8 cellular contexts compared by ENCODE assay signal in genomic region chr13:113029487-113030258, GRCh38.
DNase-seq lines count a peak whose midpoint lies in the region; ATAC-seq and TF ChIP-seq lines count a peak whose summit lies in the region.

No MANE protein-coding gene starts in this region.

- no CpG with 5 or more reads among the region's 23 CpGs for WGBS in neuronal stem cell (ENCODE audit: extremely low coverage in 2 of 2, insufficient read length in 2 of 2, insufficient replicate concordance in 1 of 2), 2 donors

- no peak overlapping the region for H3K27ac Mint-ChIP-seq in activated CD4-positive, alpha-beta T cell treated with anti-CD3 and anti-CD28 coated beads, Interleukin-2, amount 10 ng/mL, durations not matched to agents 7 days and 5 days

- peak overlapping the region; percentile 70 for H2BK5ac ChIP-seq in neuronal stem cell (ENCODE audit: low read length)

- H3K4me3 ChIP-seq in HL-60 (replicated peaks; ENCODE audit: insufficient read depth, low read length) (no peak overlapping the region), neuronal stem cell (ENCODE audit: low read length in 2 of 2) (no peak overlapping the region), upper lobe of right lung (no peak overlapping the region)

- no peaks in the 10 kb centered on the region for H3K4me1 Mint-ChIP-seq in activated CD4-positive, alpha-beta T cell treated with anti-CD3 and anti-CD28 coated beads, Interleukin-2, amount 10 ng/mL, durations not matched to agents 7 days and 5 days

- H3K79me1 ChIP-seq in neuronal stem cell (ENCODE audit: low read depth, low read length) = peaks cover 4% of the 10 kb centered on the region

- H3K36me3 Mint-ChIP-seq in activated CD4-positive, alpha-beta T cell treated with anti-CD3 and anti-CD28 coated beads, Interleukin-2, amount 10 ng/mL, durations not matched to agents 7 days and 5 days (ENCODE audit: low read depth) = no peaks in the 10 kb centered on the region

- H2AFZ ChIP-seq in neuronal stem cell (ENCODE audit: low read length) = no peak overlapping the region

- H3K36me3 ChIP-seq in neuronal stem cell (replicated peaks in 1 of 2; ENCODE audit: control insufficient read depth in 2 of 2, insufficient read depth in 2 of 2, low read length in 2 of 2) (peaks cover 0 to 5% of the 10 kb centered on the region in 2 donors), upper lobe of right lung (no peaks in the 10 kb centered on the region)

- no peak overlapping the region for H3K23ac ChIP-seq in neuronal stem cell (ENCODE audit: low read depth, low read length, poor library complexity)

- H3K4ac ChIP-seq in neuronal stem cell (ENCODE audit: low read length) = no peak overlapping the region

- intact Hi-C loops in upper lobe of right lung (cut with DNase I) = loop anchor here (10.0 kb wide), 1 partner anchor 85 kb away; no protein-coding TSS in a partner anchor

- H3K4me3 Mint-ChIP-seq in activated CD4-positive, alpha-beta T cell treated with anti-CD3 and anti-CD28 coated beads, Interleukin-2, amount 10 ng/mL, durations not matched to agents 7 days and 5 days = no peak overlapping the region

- H3K27me3 ChIP-seq in HL-60 (ENCODE audit: insufficient read depth, poor library complexity, severe bottlenecking) (no peaks in the 10 kb centered on the region), neuronal stem cell (ENCODE audit: control insufficient read depth in 3 of 3, insufficient read depth in 3 of 3, low read depth in 1 of 3, low read length in 3 of 3) (no peaks in the 10 kb centered on the region), upper lobe of right lung (no peaks in the 10 kb centered on the region)

- CTCF ChIA-PET in activated CD4-positive, alpha-beta T cell treated with anti-CD3 and anti-CD28 coated beads, Interleukin-2, amount 10 ng/mL, durations not matched to agents 7 days and 5 days (lab: Charles Lee) = interaction anchor here (0.9 to 1.5 kb wide), 4 partner anchors 15 to 87 kb away, joined by 3 read pairs; no protein-coding TSS in a partner anchor

- H3K9me3 ChIP-seq in neuronal stem cell (replicated peaks in 1 of 2; ENCODE audit: control insufficient read depth in 2 of 2, insufficient read depth in 1 of 2, low read depth in 1 of 2, low read length in 2 of 2) (peaks cover 0 to 7% of the 10 kb centered on the region in 2 donors), upper lobe of right lung (no peaks in the 10 kb centered on the region)

- no peak overlapping the region for H2BK12ac ChIP-seq in neuronal stem cell (ENCODE audit: low read length)

- POLR2A ChIA-PET in activated CD4-positive, alpha-beta T cell treated with anti-CD3 and anti-CD28 coated beads, Interleukin-2, amount 10 ng/mL, durations not matched to agents 7 days and 5 days (lab: Charles Lee) = no interaction called here

- peak; percentile 72 for ATAC-seq in upper lobe of right lung
- no peak for ATAC-seq in HG03196 (IDR thresholded peaks at IDR 0.05; ENCODE audit: unreplicated experiment)

- H3K9ac ChIP-seq in neuronal stem cell (ENCODE audit: low read depth, low read length, poor library complexity) = no peak overlapping the region

- TF ChIP-seq CTCF in HL-60 (IDR thresholded peaks at IDR 0.05; ENCODE audit: insufficient read depth, low read length) = peak; percentile 47
- TF ChIP-seq CTCF in upper lobe of right lung (IDR thresholded peaks at IDR 0.05) = peak; percentile 79

- H4K91ac ChIP-seq in neuronal stem cell (ENCODE audit: low read depth, low read length, poor library complexity) = no peak overlapping the region

- no peaks in the 10 kb centered on the region for H3K9me3 Mint-ChIP-seq in activated CD4-positive, alpha-beta T cell treated with anti-CD3 and anti-CD28 coated beads, Interleukin-2, amount 10 ng/mL, durations not matched to agents 7 days and 5 days

- no peak overlapping the region for H3K27ac ChIP-seq in HL-60 (replicated peaks)
- H3K27ac ChIP-seq in neuronal stem cell (replicated peaks; ENCODE audit: low read length) = no peak overlapping the region
- H3K27ac ChIP-seq in upper lobe of right lung = no peak overlapping the region

- no peaks in the 10 kb centered on the region for H3K27me3 Mint-ChIP-seq in activated CD4-positive, alpha-beta T cell treated with anti-CD3 and anti-CD28 coated beads, Interleukin-2, amount 10 ng/mL, durations not matched to agents 7 days and 5 days

- DNase-seq in COLO668 (lab: John Stamatoyannopoulos, UW; ENCODE audit: unreplicated experiment) (peak; percentile 70), HL-60 (ENCODE audit: low read depth in 1 of 2, low spot score in 1 of 2) (peak; percentile 4 to 27), ecto neural progenitor cell (ENCODE audit: low spot score) (peak; percentile 86), neuronal stem cell (ENCODE audit: low spot score) (peak; percentile 59), upper lobe of right lung (no peak), OCI-M2 (lab: John Stamatoyannopoulos, UW; ENCODE audit: unreplicated experiment) (no peak)
- DNase-seq in activated CD4-positive, alpha-beta T cell treated with anti-CD3 and anti-CD28 coated beads, Interleukin-2, amount 10 ng/mL, durations not matched to agents 7 days and 5 days = peak; percentile 38

- H3K4me1 ChIP-seq in neuronal stem cell (ENCODE audit: control insufficient read depth in 2 of 2, insufficient read depth in 1 of 2, low read depth in 1 of 2, low read length in 2 of 2) = peaks cover 0 to 3% of the 10 kb centered on the region in 2 donors
- no peaks in the 10 kb centered on the region for H3K4me1 ChIP-seq in upper lobe of right lung

- H2BK15ac ChIP-seq in neuronal stem cell (ENCODE audit: low read length) = no peak overlapping the region

- H3K14ac ChIP-seq in neuronal stem cell (ENCODE audit: low read length) = no peak overlapping the region

- H2AK5ac ChIP-seq in neuronal stem cell (ENCODE audit: low read depth, low read length) = peak overlapping the region; percentile 24

- no peak overlapping the region for H3K4me2 ChIP-seq in neuronal stem cell (ENCODE audit: insufficient read depth, low read length, poor library complexity, severe bottlenecking)

- H3K18ac ChIP-seq in neuronal stem cell (ENCODE audit: low read length) = peak overlapping the region; percentile 85

- no peak overlapping the region for H2BK120ac ChIP-seq in neuronal stem cell (ENCODE audit: low read depth, low read length)

- H4K8ac ChIP-seq in neuronal stem cell (ENCODE audit: low read depth, low read length) = no peak overlapping the region

Comparison
In these comparisons a context has a peak if more than half of its experiments do, and no peak if none do; other contexts are left out.
1. DNase-seq: peak in COLO668 (single experiment), HL-60 (2 of 2), activated CD4-positive, alpha-beta T cell treated with anti-CD3 and anti-CD28 coated beads, Interleukin-2, amount 10 ng/mL, durations not matched to agents 7 days and 5 days (single experiment), ecto neural progenitor cell (single experiment) and neuronal stem cell (single experiment); none in upper lobe of right lung (single experiment) and OCI-M2 (single experiment).